ENCODE assay signal across 1 cellular context in genomic region chr2:214127178-214127970, GRCh38.
TF ChIP-seq lines count a peak whose summit lies in the region.

No MANE protein-coding gene starts in this region.

TF ChIP-seq in SK-N-SH, 30 proteins besides CTCF, POLR2A, EP300 and RAD21 (continued from another document):
- TF ChIP-seq REST (IDR thresholded peaks at IDR 0.05; ENCODE audit: low read depth, low read length): no peak
